8 cellular contexts compared by ENCODE assay signal in genomic region chr19:8396563-8397203, GRCh38.
DNase-seq lines count a peak whose midpoint lies in the region; ATAC-seq lines count a peak whose summit lies in the region.

No MANE protein-coding gene starts in this region.

- DNase-seq in CD1c-positive myeloid dendritic cell (ENCODE audit: extremely low spot score) = peak; percentile 61
- DNase-seq in HUDEP-2 (lab: John Stamatoyannopoulos, UW; ENCODE audit: unreplicated experiment in 76 of 76) = peak in 69 of 76 experiments; percentile 14 to 91 (median 70)
- peak; percentile 60 for DNase-seq in UCSD-AML1 (lab: John Stamatoyannopoulos, UW; ENCODE audit: unreplicated experiment)
- DNase-seq in astrocyte of the hippocampus (ENCODE audit: low read depth, low spot score) = peak; percentile 72
- peak; percentile 38 to 64 for DNase-seq in hippocampal formation (lab: John Stamatoyannopoulos, UW)
- peak; percentile 34 to 49 for DNase-seq in stimulated activated CD4-positive, alpha-beta T cell treated with anti-CD3 and anti-CD28 coated beads, Interleukin-1b, Interleukin-23, amount 100 ng/mL, for 1 hour (ENCODE audit: low read depth in 2 of 2)
- DNase-seq in LoVo (ENCODE audit: low spot score) = no peak

- ATAC-seq in GM18520 (IDR thresholded peaks at IDR 0.05; ENCODE audit: unreplicated experiment) = no peak
